ENCODE assay signal across 2 cellular contexts in genomic region chr17:38600416-38600815, GRCh38.
TF ChIP-seq lines count a peak whose summit lies in the region.

No MANE protein-coding gene starts in this region.

TF ChIP-seq in HepG2, 621 proteins besides CTCF, POLR2A, EP300 and RAD21 (continues in another document):
- TF ChIP-seq PCBP1 (IDR thresholded peaks at IDR 0.05; ENCODE audit: borderline replicate concordance, low read depth, low read length): 0 out of 2 replicates have a peak, but pooled peaks have one; percentile 37
- no peak for TF ChIP-seq ZSCAN31 (CRISPR knock-in tag; IDR thresholded peaks at IDR 0.05; ENCODE audit: low read depth)
- no peak for TF ChIP-seq ZNF44 (CRISPR knock-in tag; IDR thresholded peaks at IDR 0.05)
- TF ChIP-seq PAF1 (CRISPR knock-in tag; IDR thresholded peaks at IDR 0.05): no peak
- no peak for TF ChIP-seq KDM4B (CRISPR knock-in tag; IDR thresholded peaks at IDR 0.05)
- TF ChIP-seq ZC3H4 (CRISPR knock-in tag; IDR thresholded peaks at IDR 0.05; ENCODE audit: borderline replicate concordance): no peak
- TF ChIP-seq ZNF234 (CRISPR knock-in tag; conservative IDR thresholded peaks at IDR 0.05): no peak
- TF ChIP-seq HINFP (CRISPR knock-in tag; IDR thresholded peaks at IDR 0.05; ENCODE audit: low read depth): no peak
- TF ChIP-seq ZSCAN29 (CRISPR knock-in tag; conservative IDR thresholded peaks at IDR 0.05): no peak
- TF ChIP-seq ZNF343 (CRISPR knock-in tag; IDR thresholded peaks at IDR 0.05): 0 out of 2 replicates have a peak, but pooled peaks have one; percentile 63
- peak; percentile 86; the same call in 1 of the 2 replicates for TF ChIP-seq AKAP8 (CRISPR knock-in tag; IDR thresholded peaks at IDR 0.05)
- no peak for TF ChIP-seq HNF4A (CRISPR knock-in tag; IDR thresholded peaks at IDR 0.05)
- TF ChIP-seq BATF2 (CRISPR knock-in tag; IDR thresholded peaks at IDR 0.05): no peak
- TF ChIP-seq ZNF646 (CRISPR knock-in tag; IDR thresholded peaks at IDR 0.05): no peak
- TF ChIP-seq ARHGAP35 (CRISPR knock-in tag; IDR thresholded peaks at IDR 0.05; ENCODE audit: borderline replicate concordance): no peak
- TF ChIP-seq ATF6 (CRISPR knock-in tag; conservative IDR thresholded peaks at IDR 0.05): no peak
- 0 out of 2 replicates have a peak, but pooled peaks have one; percentile 1 for TF ChIP-seq MYC (CRISPR knock-in tag; IDR thresholded peaks at IDR 0.05; ENCODE audit: borderline replicate concordance)

TF ChIP-seq in WTC11, 78 proteins besides CTCF, POLR2A, EP300 and RAD21:
- TF ChIP-seq ATF3 (CRISPR knock-in tag; conservative IDR thresholded peaks at IDR 0.05) (no peak), TCF7 (CRISPR knock-in tag; IDR thresholded peaks at IDR 0.05; ENCODE audit: low read depth) (no peak), FOXP1 (CRISPR knock-in tag; IDR thresholded peaks at IDR 0.05; ENCODE audit: borderline replicate concordance) (no peak), ERG (CRISPR knock-in tag; IDR thresholded peaks at IDR 0.05) (no peak), NFATC4 (CRISPR knock-in tag; IDR thresholded peaks at IDR 0.05) (no peak), FOXK1 (CRISPR knock-in tag; IDR thresholded peaks at IDR 0.05) (no peak), ZBTB21 (CRISPR knock-in tag; IDR thresholded peaks at IDR 0.05; ENCODE audit: borderline replicate concordance) (no peak), PREB (CRISPR knock-in tag; IDR thresholded peaks at IDR 0.05; ENCODE audit: borderline replicate concordance) (no peak), MYBL2 (CRISPR knock-in tag; IDR thresholded peaks at IDR 0.05) (no peak), ELF4 (CRISPR knock-in tag; IDR thresholded peaks at IDR 0.05; ENCODE audit: low read depth) (no peak), MAX (CRISPR knock-in tag; IDR thresholded peaks at IDR 0.05) (no peak), ARID4B (CRISPR knock-in tag; IDR thresholded peaks at IDR 0.05; ENCODE audit: borderline replicate concordance) (no peak), STAT6 (CRISPR knock-in tag; conservative IDR thresholded peaks at IDR 0.05; ENCODE audit: low read depth) (no peak), USF1 (CRISPR knock-in tag; IDR thresholded peaks at IDR 0.05) (no peak), GRHL2 (CRISPR knock-in tag; IDR thresholded peaks at IDR 0.05; ENCODE audit: insufficient replicate concordance, severe bottlenecking) (no peak)
